In the genomic region with DNA sequence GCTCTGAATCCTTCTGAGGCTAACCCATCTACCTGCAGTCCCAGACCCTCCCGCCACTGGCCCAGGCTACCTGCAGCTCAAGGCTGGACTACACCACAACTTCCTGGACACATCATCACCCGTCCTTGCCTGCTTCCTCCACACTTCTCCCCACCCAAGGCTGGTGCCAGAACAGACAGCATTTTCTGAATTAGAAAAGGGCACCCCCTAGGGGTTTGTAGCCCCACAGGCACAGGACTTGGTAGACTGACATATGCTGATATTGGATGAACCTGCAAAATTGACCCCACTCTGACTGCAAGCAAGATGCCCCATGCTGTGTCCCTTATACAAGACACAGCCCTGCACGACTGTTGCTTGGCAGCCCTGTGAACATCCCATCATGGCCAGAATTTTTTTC, we compare ENCODE assay signal across 9 cellular contexts.
A peak's percentile ranks its signal among the peaks of the same experiment; 100 is the strongest.
DNase-seq lines count a peak whose midpoint lies in the region; ATAC-seq and TF ChIP-seq lines count a peak whose summit lies in the region.
"Had no signal": no experiment of that assay in that cellular context is flagged by ENCODE, and none has a peak within 500 bp of the region (broad histone marks: within the 10 kb centered on the region; RNA-seq: fewer than 3 reads in every experiment).

No MANE protein-coding gene starts in this region.

- no peak overlapping the region for H4K8ac ChIP-seq in H9 (replicated peaks; ENCODE audit: insufficient read length, low read depth, low read length)

- no peak overlapping the region for H4K5ac ChIP-seq in H9 (ENCODE audit: insufficient read length, low read depth, low read length)

- H3K56ac ChIP-seq in H9 (ENCODE audit: insufficient read length, low read depth, low read length) = no peak overlapping the region

- CTCF ChIA-PET in activated CD8-positive, alpha-beta memory T cell treated with anti-CD3 and anti-CD28 coated beads, Interleukin-2, amount 10 ng/mL, durations not matched to agents 7 days and 5 days (lab: Charles Lee) = no interaction called here

- H4K91ac ChIP-seq in H9 (ENCODE audit: insufficient read length, low read depth, low read length) = no peak overlapping the region

- H4K20me1 ChIP-seq in DOHH2 (ENCODE audit: control insufficient read depth, insufficient read depth, low read depth, low read length) (no peaks in the 10 kb centered on the region), H9 (ENCODE audit: control insufficient read depth, insufficient read depth, insufficient read length) (peaks cover 2% of the 10 kb centered on the region)

- H3K23ac ChIP-seq in H9 (ENCODE audit: insufficient read length, low read depth, low read length) = no peak overlapping the region

- no peak overlapping the region for H2AK5ac ChIP-seq in H9 (ENCODE audit: insufficient read length, low read length)

- peaks cover 7% of the 10 kb centered on the region for H3K4me1 ChIP-seq in DOHH2 (ENCODE audit: control insufficient read depth, low read length)
- H3K4me1 ChIP-seq in H9 (ENCODE audit: insufficient read depth, low read length) = no peaks in the 10 kb centered on the region

- no CpG with 5 or more reads among the region's 3 CpGs for WGBS in H9 (ENCODE audit: extremely low coverage, insufficient read length, low lambda C conversion rate)

- no peaks in the 10 kb centered on the region for H3K9me2 ChIP-seq in DOHH2 (replicated peaks; ENCODE audit: control insufficient read depth, low read length)

- no peaks in the 10 kb centered on the region for H3K9me3 ChIP-seq in DOHH2 (ENCODE audit: control insufficient read depth, insufficient read depth, low read length)
- no peaks in the 10 kb centered on the region for H3K9me3 ChIP-seq in H9 (ENCODE audit: control insufficient read depth, low read depth, low read length)

- no peak overlapping the region for H3K9ac ChIP-seq in H9 (ENCODE audit: extremely low read depth, insufficient read length, low read length)

- DNase-seq in H9 (peak; percentile 42), medulla oblongata (ENCODE audit: extremely low spot score) (peak; percentile 22)
- DNase-seq in activated CD8-positive, alpha-beta memory T cell treated with anti-CD3 and anti-CD28 coated beads, Interleukin-2, amount 10 ng/mL, durations not matched to agents 7 days and 5 days = peak; percentile 56
- DNase-seq in effector CD8-positive, alpha-beta T cell (lab: John Stamatoyannopoulos, UW) = no peak
- DNase-seq: DMS79 had no signal

- H3K9me3 Mint-ChIP-seq in H9 = no peaks in the 10 kb centered on the region
- no peaks in the 10 kb centered on the region for H3K9me3 Mint-ChIP-seq in activated CD8-positive, alpha-beta memory T cell treated with anti-CD3 and anti-CD28 coated beads, Interleukin-2, amount 10 ng/mL, durations not matched to agents 7 days and 5 days (ENCODE audit: low read depth)

- H2AFZ ChIP-seq in H9 (ENCODE audit: low read length) = no peak overlapping the region

- H3K4ac ChIP-seq in H9 (ENCODE audit: low read depth, low read length) = no peak overlapping the region

- H3K36me3 ChIP-seq in DOHH2 (ENCODE audit: control insufficient read depth, low read length) = no peaks in the 10 kb centered on the region

- H3K23me2 ChIP-seq in H9 (ENCODE audit: insufficient read length, low read depth, low read length, poor library complexity, severe bottlenecking) = no peaks in the 10 kb centered on the region

- H2BK20ac ChIP-seq in H9 (ENCODE audit: low read depth, low read length, poor library complexity, severe bottlenecking) = no peak overlapping the region

- H3K4me3 Mint-ChIP-seq in H9 = no peak overlapping the region
- H3K4me3 Mint-ChIP-seq in activated CD8-positive, alpha-beta memory T cell treated with anti-CD3 and anti-CD28 coated beads, Interleukin-2, amount 10 ng/mL, durations not matched to agents 7 days and 5 days = no peak overlapping the region
- H3K4me3 Mint-ChIP-seq: brain had no signal

- H3K27me3 ChIP-seq in DOHH2 (ENCODE audit: control insufficient read depth, low read length) = 0 out of 2 replicates have a peak, but pooled peaks cover 2% of the 10 kb centered on the region
- no peaks in the 10 kb centered on the region for H3K27me3 ChIP-seq in H9 (ENCODE audit: insufficient read depth, low read length)

- peaks cover 0 to 6% of the 10 kb centered on the region in 2 experiments; a peak in 2 of 4 replicates for H3K4me1 Mint-ChIP-seq in H9
- peaks cover 4% of the 10 kb centered on the region for H3K4me1 Mint-ChIP-seq in activated CD8-positive, alpha-beta memory T cell treated with anti-CD3 and anti-CD28 coated beads, Interleukin-2, amount 10 ng/mL, durations not matched to agents 7 days and 5 days
- H3K4me1 Mint-ChIP-seq: brain had no signal

- TF ChIP-seq CTCF in DOHH2 (IDR thresholded peaks at IDR 0.05; ENCODE audit: low read depth, low read length, poor library complexity, severe bottlenecking) (peak; percentile 59), H9 (conservative IDR thresholded peaks at IDR 0.05) (peak; percentile 58)

- H3K27ac ChIP-seq in DOHH2 (ENCODE audit: low read depth, low read length) (no peak overlapping the region), H9 (ENCODE audit: insufficient read length, low read depth, low read length) (no peak overlapping the region)

- H3T11ph ChIP-seq in H9 (ENCODE audit: low read length) = no peak overlapping the region

- no peak overlapping the region for H3K18ac ChIP-seq in H9 (ENCODE audit: insufficient read length, low read depth, low read length)

- H3K79me1 ChIP-seq in H9 (ENCODE audit: insufficient read depth, low read depth, low read length, poor library complexity, severe bottlenecking) = no peaks in the 10 kb centered on the region

- H3F3A ChIP-seq in DOHH2 (ENCODE audit: control insufficient read depth, insufficient read depth) = no peaks in the 10 kb centered on the region

- H2BK5ac ChIP-seq in H9 (ENCODE audit: insufficient read length, low read length) = no peak overlapping the region

- no peak overlapping the region for H2BK12ac ChIP-seq in H9 (ENCODE audit: insufficient read length, low read depth, low read length)

- ATAC-seq in activated CD8-positive, alpha-beta memory T cell treated with anti-CD3 and anti-CD28 coated beads, Interleukin-2, amount 10 ng/mL, durations not matched to agents 7 days and 5 days = peak; percentile 75
- ATAC-seq in HG02840 (IDR thresholded peaks at IDR 0.05; ENCODE audit: low FRiP score, unreplicated experiment) (no peak), GM21423 (IDR thresholded peaks at IDR 0.05; ENCODE audit: unreplicated experiment) (no peak)

- H2BK120ac ChIP-seq in H9 (ENCODE audit: low read depth, low read length, poor library complexity, severe bottlenecking) = no peak overlapping the region

- H3K27me3 Mint-ChIP-seq in H9 (ENCODE audit: low read depth) = peaks cover 23% of the 10 kb centered on the region
- H3K27me3 Mint-ChIP-seq in activated CD8-positive, alpha-beta memory T cell treated with anti-CD3 and anti-CD28 coated beads, Interleukin-2, amount 10 ng/mL, durations not matched to agents 7 days and 5 days = peaks cover 12% of the 10 kb centered on the region

- no peaks in the 10 kb centered on the region for H3K36me3 Mint-ChIP-seq in H9 (ENCODE audit: insufficient read depth in 1 of 3, low read depth in 3 of 3)
- no peaks in the 10 kb centered on the region for H3K36me3 Mint-ChIP-seq in activated CD8-positive, alpha-beta memory T cell treated with anti-CD3 and anti-CD28 coated beads, Interleukin-2, amount 10 ng/mL, durations not matched to agents 7 days and 5 days
- H3K36me3 Mint-ChIP-seq: brain had no signal

- no peak overlapping the region; a peak in 1 of 7 replicates for H3K27ac Mint-ChIP-seq in H9
- H3K27ac Mint-ChIP-seq in activated CD8-positive, alpha-beta memory T cell treated with anti-CD3 and anti-CD28 coated beads, Interleukin-2, amount 10 ng/mL, durations not matched to agents 7 days and 5 days = no peak overlapping the region

- no peak overlapping the region for H3K4me3 ChIP-seq in DOHH2 (ENCODE audit: low read length)

- H3K79me2 ChIP-seq in DOHH2 (ENCODE audit: control insufficient read depth, low read length) (no peaks in the 10 kb centered on the region), H9 (ENCODE audit: insufficient read depth, low read length) (no peaks in the 10 kb centered on the region)

- H3K4me2 ChIP-seq in DOHH2 (ENCODE audit: low read length) (no peak overlapping the region), H9 (ENCODE audit: insufficient read depth, insufficient read length, low read length) (no peak overlapping the region)

- no peak overlapping the region for H3K14ac ChIP-seq in H9 (ENCODE audit: insufficient read depth, low read length)

- H2BK15ac ChIP-seq in H9 (ENCODE audit: low read depth, low read length) = no peak overlapping the region
